8 cellular contexts compared by ENCODE assay signal in the genomic region with DNA sequence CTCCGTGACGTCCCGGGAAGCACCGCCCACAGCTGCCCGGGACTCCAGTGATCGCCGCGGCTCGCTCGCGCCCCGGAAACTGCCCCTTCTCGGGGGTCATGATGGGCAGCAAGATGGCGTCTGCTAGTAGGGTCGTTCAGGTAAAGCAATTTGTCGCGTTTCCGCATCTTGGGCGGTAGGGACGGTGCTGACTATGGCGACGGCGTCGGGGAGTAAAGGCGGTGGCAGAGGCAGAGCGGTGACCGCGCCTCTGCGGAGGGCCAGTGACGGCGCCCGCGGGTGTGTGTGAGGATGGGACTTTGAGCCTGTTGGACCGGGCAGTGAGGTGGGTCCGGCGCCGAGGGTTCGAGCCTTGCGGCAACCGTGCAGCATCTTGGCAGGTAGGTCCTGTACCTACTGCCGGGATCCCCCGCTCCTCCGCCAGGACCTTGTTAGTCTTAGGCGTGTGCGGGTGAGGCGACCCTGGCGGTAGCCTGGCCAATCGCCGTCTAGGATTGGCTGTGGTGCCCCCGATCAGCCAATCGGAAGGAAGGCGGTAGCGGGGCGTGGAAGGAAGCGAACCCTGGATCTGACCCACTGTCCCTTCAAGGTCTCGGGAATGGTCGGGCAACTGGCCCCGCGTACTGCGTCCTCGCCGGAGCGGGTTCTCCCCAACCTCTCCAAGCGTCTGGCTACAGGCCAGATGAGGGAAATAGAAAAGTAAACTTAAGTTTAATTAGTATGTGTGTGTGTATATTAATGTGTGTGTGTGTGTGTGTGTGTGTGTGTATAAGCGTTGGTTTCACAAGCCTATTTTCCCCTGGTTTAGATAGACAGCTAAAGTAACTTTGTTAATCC. TPM values are rescaled to one million over a fixed set of nuclear protein-coding genes. Genes with fewer than 3 reads are reported as not detected.
A peak's percentile ranks its signal among the peaks of the same experiment; 100 is the strongest.
DNase-seq lines count a peak whose midpoint lies in the region; FAIRE-seq and TF ChIP-seq lines count a peak whose summit lies in the region.

No MANE protein-coding gene starts in this region.

- peak; percentile 35 for TF ChIP-seq CTCF in neutrophil (IDR thresholded peaks at IDR 0.05)

- H3K9me3 ChIP-seq in HAP-1 (no peaks in the 10 kb centered on the region), MG63 (peaks cover 2% of the 10 kb centered on the region; the same call in 1 of the 2 replicates), neutrophil (no peaks in the 10 kb centered on the region)

- H3K4me3 ChIP-seq in HAP-1 (peak overlapping the region; percentile 100), MG63 (peak overlapping the region; percentile 100), neutrophil (ENCODE audit: low read depth in 1 of 2, low read length in 1 of 2) (peak overlapping the region; percentile 83 to 86)

- peak overlapping the region; percentile 89 for H3K27ac ChIP-seq in neutrophil

- H3K4me1 ChIP-seq in HAP-1 (peaks cover 9% of the 10 kb centered on the region), neutrophil (ENCODE audit: control insufficient read depth in 1 of 2, insufficient read depth in 1 of 2, low read depth in 1 of 2, low read length in 1 of 2) (peaks cover 6 to 17% of the 10 kb centered on the region in 2 experiments)

- FAIRE-seq in frontal cortex (lab: Jason Lieb, UNC): no peak

- DNase-seq in GDM1 (lab: John Stamatoyannopoulos, UW) (peak; percentile 85), HAP-1 (ENCODE audit: low spot score in 2 of 2) (peak; percentile 87 to 93), MG63 (peak; percentile 96), SIG-M5 (lab: John Stamatoyannopoulos, UW) (peak; percentile 71), frontal cortex (ENCODE audit: low spot score in 2 of 2) (peak; percentile 68 to 77), superior temporal gyrus (ENCODE audit: extremely low spot score) (peak; percentile 94)
- DNase-seq in activated naive CD4-positive, alpha-beta T cell (lab: John Stamatoyannopoulos, UW): peak; percentile 62 to 84 (median 70)

- in situ Hi-C loops in HAP-1 (cut with MboI; ENCODE audit: low sequenced_read_pairs): no loop called here

- 0 out of 2 replicates have a peak, but pooled peaks cover 5% of the 10 kb centered on the region for H3K36me3 ChIP-seq in HAP-1 (replicated peaks)
- peaks cover 4% of the 10 kb centered on the region; the same call in 1 of the 2 replicates for H3K36me3 ChIP-seq in MG63
- no peaks in the 10 kb centered on the region for H3K36me3 ChIP-seq in neutrophil

- no peaks in the 10 kb centered on the region for H3K27me3 ChIP-seq in HAP-1 (ENCODE audit: low read depth)
- no peaks in the 10 kb centered on the region for H3K27me3 ChIP-seq in MG63
- no peaks in the 10 kb centered on the region for H3K27me3 ChIP-seq in neutrophil

RNA-seq across cellular contexts. Expression of a gene that starts 16.7 kb away (rescaled TPM):
- 48.3 and 56.2 TPM in 2 replicates for total RNA-seq in MG63 (2014; rRNA removed; shearing (Covaris generic); ENCODE audit: low replicate concordance)
- total RNA-seq in frontal cortex: 51.8 TPM

RNA-seq across cellular contexts. Expression of a gene that starts 28.6 kb away (rescaled TPM):
- 33.6 and 64.3 TPM in 2 replicates for total RNA-seq in MG63 (2014; rRNA removed; shearing (Covaris generic); ENCODE audit: low replicate concordance)
- 17.1 TPM for total RNA-seq in frontal cortex

RNA-seq across cellular contexts. Expression of a gene that starts 51.0 kb away (rescaled TPM):
- total RNA-seq in MG63 (2014; rRNA removed; shearing (Covaris generic); ENCODE audit: low replicate concordance): 310 and 430 TPM in 2 replicates
- total RNA-seq in frontal cortex: 26.5 TPM

Comparison
In these comparisons a context has a peak if more than half of its experiments do, and no peak if none do; other contexts are left out.
1. Peak in every context shown above with its lines: DNase-seq, H3K4me3 ChIP-seq and H3K27ac ChIP-seq.
2. RNA of a gene that starts 51.0 kb away (total RNA-seq): 310 to 430 TPM in MG63; 26.5 TPM in frontal cortex (single experiment); every median in the first group is over 10 times any median in the second.